Comparison of ENCODE assay signal across 17 cellular contexts in the genomic region with DNA sequence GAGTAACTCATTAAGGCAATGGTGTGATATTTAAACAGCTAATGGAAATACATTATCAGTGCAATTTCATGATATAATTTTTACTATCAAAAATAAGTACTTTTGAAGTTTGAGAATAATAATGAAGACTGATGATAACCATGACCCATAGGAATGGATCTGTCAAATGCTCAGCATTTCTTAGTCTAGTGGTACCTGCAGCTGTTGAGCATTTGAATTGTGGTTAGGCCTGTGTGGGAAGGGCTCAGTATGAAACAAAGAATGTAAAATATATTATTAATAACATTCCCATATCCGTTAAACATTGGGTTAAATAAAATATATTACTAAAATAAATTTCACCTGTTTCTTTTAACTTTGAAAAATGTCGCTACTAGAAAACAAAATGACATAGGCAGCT.
"Had no signal": no experiment of that assay in that cellular context is flagged by ENCODE, and none has a peak within 500 bp of the region (broad histone marks: within the 10 kb centered on the region; RNA-seq: fewer than 3 reads in every experiment).

No MANE protein-coding gene starts in this region.

- H3K4me3 ChIP-seq: gastrocnemius medialis, lower lobe of right lung, right lobe of liver, thoracic aorta, tibial nerve, upper lobe of left lung had no signal

- H2AFZ ChIP-seq: parathyroid adenoma had no signal

- H3K27me3 ChIP-seq: gastrocnemius medialis, right lobe of liver, tibial nerve, upper lobe of left lung had no signal

- DNase-seq: effector CD8-positive, alpha-beta T cell; endodermal cell; gastrocnemius medialis; head of caudate nucleus; left ventricle myocardium superior; lower lobe of right lung; naive B cell; right lobe of liver; stimulated activated CD4-positive, alpha-beta T cell treated with anti-CD3 and anti-CD28 coated beads, Interleukin-15, amount 100 ng/mL, for 24 hours; stimulated activated CD4-positive, alpha-beta T cell treated with anti-CD3 and anti-CD28 coated beads, Interleukin-2, amount 100 ng/mL, for 48 hours; stimulated activated naive B cell treated with anti-CD40 and anti-IgM and Interleukin-4, amounts not matched to agents 10 μg/mL and 1 μg/mL and 100 μg/mL, for 72 hours; upper lobe of left lung had no signal

- H3K79me2 ChIP-seq: parathyroid adenoma had no signal

- H3K9me3 ChIP-seq: gastrocnemius medialis, lower lobe of right lung, right lobe of liver, thoracic aorta, tibial nerve, upper lobe of left lung had no signal

- H3K36me3 ChIP-seq: gastrocnemius medialis, lower lobe of right lung, right lobe of liver, thoracic aorta, tibial nerve, upper lobe of left lung had no signal

- ATAC-seq: esophagus mucosa; gastrocnemius medialis; left ventricle myocardium superior; lower lobe of right lung; natural killer cell treated with Interleukin-12 subunit alpha and Interleukin-12 subunit beta and Interleukin-15 and Interleukin-18, amount 100 ng/mL, for 72 hours; right lobe of liver; stimulated activated naive B cell treated with anti-CD40 and anti-IgM and Interleukin-4, amounts not matched to agents 10 μg/mL and 1 μg/mL and 100 μg/mL, for 72 hours had no signal

- H3K27ac ChIP-seq: gastrocnemius medialis, lower lobe of right lung, parathyroid adenoma, right lobe of liver, thoracic aorta, tibial nerve, upper lobe of left lung had no signal

- H3K9ac ChIP-seq: parathyroid adenoma had no signal

- H3K4me1 ChIP-seq: parathyroid adenoma had no signal
